In the genomic region with DNA sequence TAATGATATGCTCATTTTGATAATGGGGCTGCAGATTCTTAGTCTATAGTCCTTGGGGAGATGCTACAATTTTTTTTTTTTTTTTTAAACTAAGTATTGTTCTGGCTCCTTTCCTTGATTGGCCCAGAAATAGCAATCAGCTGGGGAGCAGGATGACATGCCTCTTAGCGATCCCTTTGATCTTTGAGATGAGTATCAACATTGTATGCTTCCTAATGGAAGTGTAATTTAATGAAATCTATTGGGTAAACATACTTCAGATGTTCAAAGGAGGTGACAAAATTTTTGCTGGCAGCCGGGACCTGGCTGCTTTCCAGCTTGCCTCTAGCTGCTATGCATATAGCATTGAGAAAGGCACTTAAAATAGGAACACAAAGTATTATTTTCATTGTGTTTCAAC, we compare ENCODE assay signal across 1 cellular context.
TF ChIP-seq lines count a peak whose summit lies in the region.

No MANE protein-coding gene starts in this region.

TF ChIP-seq in HepG2, 621 proteins besides CTCF, POLR2A, EP300 and RAD21 (continues in another document):
- TF ChIP-seq, protein P1, sequence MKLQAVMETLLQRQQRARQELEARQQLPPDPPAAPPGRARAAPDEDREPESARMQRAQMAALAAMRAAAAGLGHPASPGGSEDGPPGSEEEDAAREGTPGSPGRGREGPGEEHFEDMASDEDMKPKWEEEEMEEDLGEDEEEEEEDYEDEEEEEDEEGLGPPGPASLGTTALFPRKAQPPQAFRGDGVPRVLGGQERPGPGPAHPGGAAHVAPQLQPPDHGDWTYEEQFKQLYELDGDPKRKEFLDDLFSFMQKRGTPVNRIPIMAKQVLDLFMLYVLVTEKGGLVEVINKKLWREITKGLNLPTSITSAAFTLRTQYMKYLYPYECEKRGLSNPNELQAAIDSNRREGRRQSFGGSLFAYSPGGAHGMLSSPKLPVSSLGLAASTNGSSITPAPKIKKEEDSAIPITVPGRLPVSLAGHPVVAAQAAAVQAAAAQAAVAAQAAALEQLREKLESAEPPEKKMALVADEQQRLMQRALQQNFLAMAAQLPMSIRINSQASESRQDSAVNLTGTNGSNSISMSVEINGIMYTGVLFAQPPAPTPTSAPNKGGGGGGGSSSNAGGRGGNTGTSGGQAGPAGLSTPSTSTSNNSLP (IDR thresholded peaks at IDR 0.05; ENCODE audit: low read depth, low read length) = peak; percentile 92
- peak; percentile 75; the same call in 1 of the 2 replicates for TF ChIP-seq NCOA2 (CRISPR knock-in tag; IDR thresholded peaks at IDR 0.05)
- TF ChIP-seq TBX2 (CRISPR knock-in tag; IDR thresholded peaks at IDR 0.05; ENCODE audit: borderline replicate concordance) = peak; percentile 93
- TF ChIP-seq NKX3-1 (CRISPR knock-in tag; IDR thresholded peaks at IDR 0.05) = peak; percentile 89
- TF ChIP-seq, protein P2, sequence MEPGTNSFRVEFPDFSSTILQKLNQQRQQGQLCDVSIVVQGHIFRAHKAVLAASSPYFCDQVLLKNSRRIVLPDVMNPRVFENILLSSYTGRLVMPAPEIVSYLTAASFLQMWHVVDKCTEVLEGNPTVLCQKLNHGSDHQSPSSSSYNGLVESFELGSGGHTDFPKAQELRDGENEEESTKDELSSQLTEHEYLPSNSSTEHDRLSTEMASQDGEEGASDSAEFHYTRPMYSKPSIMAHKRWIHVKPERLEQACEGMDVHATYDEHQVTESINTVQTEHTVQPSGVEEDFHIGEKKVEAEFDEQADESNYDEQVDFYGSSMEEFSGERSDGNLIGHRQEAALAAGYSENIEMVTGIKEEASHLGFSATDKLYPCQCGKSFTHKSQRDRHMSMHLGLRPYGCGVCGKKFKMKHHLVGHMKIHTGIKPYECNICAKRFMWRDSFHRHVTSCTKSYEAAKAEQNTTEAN (CRISPR knock-in tag; conservative IDR thresholded peaks at IDR 0.05) = 0 out of 2 replicates have a peak, but pooled peaks have one; percentile 21
- no peak for TF ChIP-seq ZNF382 (CRISPR knock-in tag; IDR thresholded peaks at IDR 0.05; ENCODE audit: borderline replicate concordance)
- peak; percentile 69 for TF ChIP-seq FOXA3 (CRISPR knock-in tag; IDR thresholded peaks at IDR 0.05)
- peak; percentile 79 for TF ChIP-seq FOSL2 (CRISPR knock-in tag; IDR thresholded peaks at IDR 0.05)
- 0 out of 2 replicates have a peak, but pooled peaks have one; percentile 40 for TF ChIP-seq MIXL1 (CRISPR knock-in tag; IDR thresholded peaks at IDR 0.05)
- TF ChIP-seq BCL6 (CRISPR knock-in tag; IDR thresholded peaks at IDR 0.05) = peak; percentile 32; the same call in 1 of the 2 replicates
- TF ChIP-seq JUNB (CRISPR knock-in tag; IDR thresholded peaks at IDR 0.05; ENCODE audit: borderline replicate concordance) = no peak
- TF ChIP-seq, protein P3, sequence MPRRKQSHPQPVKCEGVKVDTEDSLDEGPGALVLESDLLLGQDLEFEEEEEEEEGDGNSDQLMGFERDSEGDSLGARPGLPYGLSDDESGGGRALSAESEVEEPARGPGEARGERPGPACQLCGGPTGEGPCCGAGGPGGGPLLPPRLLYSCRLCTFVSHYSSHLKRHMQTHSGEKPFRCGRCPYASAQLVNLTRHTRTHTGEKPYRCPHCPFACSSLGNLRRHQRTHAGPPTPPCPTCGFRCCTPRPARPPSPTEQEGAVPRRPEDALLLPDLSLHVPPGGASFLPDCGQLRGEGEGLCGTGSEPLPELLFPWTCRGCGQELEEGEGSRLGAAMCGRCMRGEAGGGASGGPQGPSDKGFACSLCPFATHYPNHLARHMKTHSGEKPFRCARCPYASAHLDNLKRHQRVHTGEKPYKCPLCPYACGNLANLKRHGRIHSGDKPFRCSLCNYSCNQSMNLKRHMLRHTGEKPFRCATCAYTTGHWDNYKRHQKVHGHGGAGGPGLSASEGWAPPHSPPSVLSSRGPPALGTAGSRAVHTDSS (CRISPR knock-in tag; conservative IDR thresholded peaks at IDR 0.05) = no peak
- peak; percentile 86 for TF ChIP-seq CREM (IDR thresholded peaks at IDR 0.05)
- TF ChIP-seq CREM (CRISPR knock-in tag; IDR thresholded peaks at IDR 0.05) = no peak
- no peak for TF ChIP-seq SOX6 (IDR thresholded peaks at IDR 0.05)
- peak; percentile 93 for TF ChIP-seq SOX6 (CRISPR knock-in tag; IDR thresholded peaks at IDR 0.05)
- no peak for TF ChIP-seq ZNF253 (CRISPR knock-in tag; IDR thresholded peaks at IDR 0.05; ENCODE audit: borderline replicate concordance)
- 0 out of 2 replicates have a peak, but pooled peaks have one; percentile 39 for TF ChIP-seq HOXD1 (CRISPR knock-in tag; IDR thresholded peaks at IDR 0.05)
- TF ChIP-seq ONECUT2 (CRISPR knock-in tag; IDR thresholded peaks at IDR 0.05) = no peak
- TF ChIP-seq NR2F6 (IDR thresholded peaks at IDR 0.05) = peak; percentile 63; the same call in 1 of the 2 replicates
- TF ChIP-seq NR2F6 (CRISPR knock-in tag; IDR thresholded peaks at IDR 0.05) = 0 out of 2 replicates have a peak, but pooled peaks have one; percentile 16
- TF ChIP-seq GFI1 (CRISPR knock-in tag; IDR thresholded peaks at IDR 0.05; ENCODE audit: borderline replicate concordance) = 0 out of 2 replicates have a peak, but pooled peaks have one; percentile 23
- no peak for TF ChIP-seq PAX8 (CRISPR knock-in tag; IDR thresholded peaks at IDR 0.05; ENCODE audit: borderline replicate concordance)
- peak; percentile 34; the same call in 1 of the 2 replicates for TF ChIP-seq NFYC (CRISPR knock-in tag; IDR thresholded peaks at IDR 0.05)
- peak; percentile 64 for TF ChIP-seq NFYB (CRISPR knock-in tag; IDR thresholded peaks at IDR 0.05)
- TF ChIP-seq XBP1 (CRISPR knock-in tag; IDR thresholded peaks at IDR 0.05) = no peak
- TF ChIP-seq, protein P4, sequence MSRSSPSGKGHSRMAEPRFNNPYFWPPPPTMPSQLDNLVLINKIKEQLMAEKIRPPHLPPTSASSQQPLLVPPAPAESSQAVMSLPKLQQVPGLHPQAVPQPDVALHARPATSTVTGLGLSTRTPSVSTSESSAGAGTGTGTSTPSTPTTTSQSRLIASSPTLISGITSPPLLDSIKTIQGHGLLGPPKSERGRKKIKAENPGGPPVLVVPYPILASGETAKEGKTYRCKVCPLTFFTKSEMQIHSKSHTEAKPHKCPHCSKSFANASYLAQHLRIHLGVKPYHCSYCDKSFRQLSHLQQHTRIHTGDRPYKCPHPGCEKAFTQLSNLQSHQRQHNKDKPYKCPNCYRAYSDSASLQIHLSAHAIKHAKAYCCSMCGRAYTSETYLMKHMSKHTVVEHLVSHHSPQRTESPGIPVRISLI (CRISPR knock-in tag; IDR thresholded peaks at IDR 0.05; ENCODE audit: borderline replicate concordance) = peak; percentile 86
- TF ChIP-seq SAP130 (CRISPR knock-in tag; IDR thresholded peaks at IDR 0.05; ENCODE audit: low read depth) = peak; percentile 78
- TF ChIP-seq GATAD2A (CRISPR knock-in tag; IDR thresholded peaks at IDR 0.05) = peak; percentile 30; the same call in 1 of the 2 replicates
- TF ChIP-seq, protein P5, sequence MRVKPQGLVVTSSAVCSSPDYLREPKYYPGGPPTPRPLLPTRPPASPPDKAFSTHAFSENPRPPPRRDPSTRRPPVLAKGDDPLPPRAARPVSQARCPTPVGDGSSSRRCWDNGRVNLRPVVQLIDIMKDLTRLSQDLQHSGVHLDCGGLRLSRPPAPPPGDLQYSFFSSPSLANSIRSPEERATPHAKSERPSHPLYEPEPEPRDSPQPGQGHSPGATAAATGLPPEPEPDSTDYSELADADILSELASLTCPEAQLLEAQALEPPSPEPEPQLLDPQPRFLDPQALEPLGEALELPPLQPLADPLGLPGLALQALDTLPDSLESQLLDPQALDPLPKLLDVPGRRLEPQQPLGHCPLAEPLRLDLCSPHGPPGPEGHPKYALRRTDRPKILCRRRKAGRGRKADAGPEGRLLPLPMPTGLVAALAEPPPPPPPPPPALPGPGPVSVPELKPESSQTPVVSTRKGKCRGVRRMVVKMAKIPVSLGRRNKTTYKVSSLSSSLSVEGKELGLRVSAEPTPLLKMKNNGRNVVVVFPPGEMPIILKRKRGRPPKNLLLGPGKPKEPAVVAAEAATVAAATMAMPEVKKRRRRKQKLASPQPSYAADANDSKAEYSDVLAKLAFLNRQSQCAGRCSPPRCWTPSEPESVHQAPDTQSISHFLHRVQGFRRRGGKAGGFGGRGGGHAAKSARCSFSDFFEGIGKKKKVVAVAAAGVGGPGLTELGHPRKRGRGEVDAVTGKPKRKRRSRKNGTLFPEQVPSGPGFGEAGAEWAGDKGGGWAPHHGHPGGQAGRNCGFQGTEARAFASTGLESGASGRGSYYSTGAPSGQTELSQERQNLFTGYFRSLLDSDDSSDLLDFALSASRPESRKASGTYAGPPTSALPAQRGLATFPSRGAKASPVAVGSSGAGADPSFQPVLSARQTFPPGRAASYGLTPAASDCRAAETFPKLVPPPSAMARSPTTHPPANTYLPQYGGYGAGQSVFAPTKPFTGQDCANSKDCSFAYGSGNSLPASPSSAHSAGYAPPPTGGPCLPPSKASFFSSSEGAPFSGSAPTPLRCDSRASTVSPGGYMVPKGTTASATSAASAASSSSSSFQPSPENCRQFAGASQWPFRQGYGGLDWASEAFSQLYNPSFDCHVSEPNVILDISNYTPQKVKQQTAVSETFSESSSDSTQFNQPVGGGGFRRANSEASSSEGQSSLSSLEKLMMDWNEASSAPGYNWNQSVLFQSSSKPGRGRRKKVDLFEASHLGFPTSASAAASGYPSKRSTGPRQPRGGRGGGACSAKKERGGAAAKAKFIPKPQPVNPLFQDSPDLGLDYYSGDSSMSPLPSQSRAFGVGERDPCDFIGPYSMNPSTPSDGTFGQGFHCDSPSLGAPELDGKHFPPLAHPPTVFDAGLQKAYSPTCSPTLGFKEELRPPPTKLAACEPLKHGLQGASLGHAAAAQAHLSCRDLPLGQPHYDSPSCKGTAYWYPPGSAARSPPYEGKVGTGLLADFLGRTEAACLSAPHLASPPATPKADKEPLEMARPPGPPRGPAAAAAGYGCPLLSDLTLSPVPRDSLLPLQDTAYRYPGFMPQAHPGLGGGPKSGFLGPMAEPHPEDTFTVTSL (CRISPR knock-in tag; IDR thresholded peaks at IDR 0.05; ENCODE audit: borderline replicate concordance) = peak; percentile 52; the same call in 1 of the 2 replicates
- TF ChIP-seq ASH2L (IDR thresholded peaks at IDR 0.05; ENCODE audit: insufficient read length, low read depth, low read length) = peak; percentile 63
- TF ChIP-seq ZNF782 (CRISPR knock-in tag; IDR thresholded peaks at IDR 0.05; ENCODE audit: borderline replicate concordance) = no peak
- peak; percentile 87 for TF ChIP-seq NFIC (IDR thresholded peaks at IDR 0.05; ENCODE audit: low read length)
- TF ChIP-seq, protein P6, sequence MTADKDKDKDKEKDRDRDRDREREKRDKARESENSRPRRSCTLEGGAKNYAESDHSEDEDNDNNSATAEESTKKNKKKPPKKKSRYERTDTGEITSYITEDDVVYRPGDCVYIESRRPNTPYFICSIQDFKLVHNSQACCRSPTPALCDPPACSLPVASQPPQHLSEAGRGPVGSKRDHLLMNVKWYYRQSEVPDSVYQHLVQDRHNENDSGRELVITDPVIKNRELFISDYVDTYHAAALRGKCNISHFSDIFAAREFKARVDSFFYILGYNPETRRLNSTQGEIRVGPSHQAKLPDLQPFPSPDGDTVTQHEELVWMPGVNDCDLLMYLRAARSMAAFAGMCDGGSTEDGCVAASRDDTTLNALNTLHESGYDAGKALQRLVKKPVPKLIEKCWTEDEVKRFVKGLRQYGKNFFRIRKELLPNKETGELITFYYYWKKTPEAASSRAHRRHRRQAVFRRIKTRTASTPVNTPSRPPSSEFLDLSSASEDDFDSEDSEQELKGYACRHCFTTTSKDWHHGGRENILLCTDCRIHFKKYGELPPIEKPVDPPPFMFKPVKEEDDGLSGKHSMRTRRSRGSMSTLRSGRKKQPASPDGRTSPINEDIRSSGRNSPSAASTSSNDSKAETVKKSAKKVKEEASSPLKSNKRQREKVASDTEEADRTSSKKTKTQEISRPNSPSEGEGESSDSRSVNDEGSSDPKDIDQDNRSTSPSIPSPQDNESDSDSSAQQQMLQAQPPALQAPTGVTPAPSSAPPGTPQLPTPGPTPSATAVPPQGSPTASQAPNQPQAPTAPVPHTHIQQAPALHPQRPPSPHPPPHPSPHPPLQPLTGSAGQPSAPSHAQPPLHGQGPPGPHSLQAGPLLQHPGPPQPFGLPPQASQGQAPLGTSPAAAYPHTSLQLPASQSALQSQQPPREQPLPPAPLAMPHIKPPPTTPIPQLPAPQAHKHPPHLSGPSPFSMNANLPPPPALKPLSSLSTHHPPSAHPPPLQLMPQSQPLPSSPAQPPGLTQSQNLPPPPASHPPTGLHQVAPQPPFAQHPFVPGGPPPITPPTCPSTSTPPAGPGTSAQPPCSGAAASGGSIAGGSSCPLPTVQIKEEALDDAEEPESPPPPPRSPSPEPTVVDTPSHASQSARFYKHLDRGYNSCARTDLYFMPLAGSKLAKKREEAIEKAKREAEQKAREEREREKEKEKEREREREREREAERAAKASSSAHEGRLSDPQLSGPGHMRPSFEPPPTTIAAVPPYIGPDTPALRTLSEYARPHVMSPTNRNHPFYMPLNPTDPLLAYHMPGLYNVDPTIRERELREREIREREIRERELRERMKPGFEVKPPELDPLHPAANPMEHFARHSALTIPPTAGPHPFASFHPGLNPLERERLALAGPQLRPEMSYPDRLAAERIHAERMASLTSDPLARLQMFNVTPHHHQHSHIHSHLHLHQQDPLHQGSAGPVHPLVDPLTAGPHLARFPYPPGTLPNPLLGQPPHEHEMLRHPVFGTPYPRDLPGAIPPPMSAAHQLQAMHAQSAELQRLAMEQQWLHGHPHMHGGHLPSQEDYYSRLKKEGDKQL (CRISPR knock-in tag; IDR thresholded peaks at IDR 0.05; ENCODE audit: low read depth) = peak; percentile 63; the same call in 1 of the 2 replicates
- TF ChIP-seq, protein P7, sequence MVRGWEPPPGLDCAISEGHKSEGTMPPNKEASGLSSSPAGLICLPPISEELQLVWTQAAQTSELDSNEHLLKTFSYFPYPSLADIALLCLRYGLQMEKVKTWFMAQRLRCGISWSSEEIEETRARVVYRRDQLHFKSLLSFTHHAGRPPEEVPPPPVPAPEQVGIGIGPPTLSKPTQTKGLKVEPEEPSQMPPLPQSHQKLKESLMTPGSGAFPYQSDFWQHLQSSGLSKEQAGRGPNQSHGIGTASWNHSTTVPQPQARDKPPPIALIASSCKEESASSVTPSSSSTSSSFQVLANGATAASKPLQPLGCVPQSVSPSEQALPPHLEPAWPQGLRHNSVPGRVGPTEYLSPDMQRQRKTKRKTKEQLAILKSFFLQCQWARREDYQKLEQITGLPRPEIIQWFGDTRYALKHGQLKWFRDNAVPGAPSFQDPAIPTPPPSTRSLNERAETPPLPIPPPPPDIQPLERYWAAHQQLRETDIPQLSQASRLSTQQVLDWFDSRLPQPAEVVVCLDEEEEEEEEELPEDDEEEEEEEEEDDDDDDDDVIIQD (CRISPR knock-in tag; IDR thresholded peaks at IDR 0.05; ENCODE audit: low read depth) = peak; percentile 38; the same call in 1 of the 2 replicates
- TF ChIP-seq, protein P8, sequence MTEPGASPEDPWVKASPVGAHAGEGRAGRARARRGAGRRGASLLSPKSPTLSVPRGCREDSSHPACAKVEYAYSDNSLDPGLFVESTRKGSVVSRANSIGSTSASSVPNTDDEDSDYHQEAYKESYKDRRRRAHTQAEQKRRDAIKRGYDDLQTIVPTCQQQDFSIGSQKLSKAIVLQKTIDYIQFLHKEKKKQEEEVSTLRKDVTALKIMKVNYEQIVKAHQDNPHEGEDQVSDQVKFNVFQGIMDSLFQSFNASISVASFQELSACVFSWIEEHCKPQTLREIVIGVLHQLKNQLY (CRISPR knock-in tag; IDR thresholded peaks at IDR 0.05) = 0 out of 2 replicates have a peak, but pooled peaks have one; percentile 17
- TF ChIP-seq IKZF4 (CRISPR knock-in tag; IDR thresholded peaks at IDR 0.05; ENCODE audit: borderline replicate concordance, low read depth, not compliant biosample characterization) = no peak
- TF ChIP-seq NCOR1 (IDR thresholded peaks at IDR 0.05; ENCODE audit: borderline replicate concordance, low read length) = peak; percentile 77; the same call in 1 of the 2 replicates
